Comparison of ENCODE assay signal across 1 cellular context in the genomic region with DNA sequence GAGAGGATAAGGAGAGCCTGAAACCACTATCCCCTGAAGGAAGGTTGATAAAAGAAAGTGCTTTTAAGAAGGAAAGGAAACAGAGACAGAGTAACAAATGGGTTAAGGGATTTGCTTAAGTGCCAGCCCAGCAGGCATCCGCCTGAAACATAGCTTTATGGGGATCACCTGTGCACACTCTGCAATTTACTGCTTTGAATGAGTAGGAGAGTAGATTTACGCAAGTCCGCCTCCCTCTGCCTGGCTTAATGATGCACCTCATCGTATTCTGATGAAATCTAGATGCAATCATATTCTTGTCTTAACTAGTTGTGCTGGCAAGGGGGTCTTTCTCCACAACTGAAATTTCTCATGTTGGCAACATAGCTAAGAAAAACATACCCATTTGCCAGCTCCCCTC.
TF ChIP-seq lines count a peak whose summit lies in the region.

No MANE protein-coding gene starts in this region.

TF ChIP-seq in K562, 482 proteins besides CTCF, POLR2A, EP300 and RAD21:
- TF ChIP-seq NCOA2 (IDR thresholded peaks at IDR 0.05; ENCODE audit: partially characterized antibody in 2 of 2) (no peak), CEBPG (CRISPR knock-in tag; IDR thresholded peaks at IDR 0.05) (no peak), CEBPG (tag; conservative IDR thresholded peaks at IDR 0.05 in 1 of 2, IDR thresholded peaks at IDR 0.05 in 1 of 2) (peak; percentile 32 to 62; a peak in 3 of 4 replicates)
- TF ChIP-seq, protein P1, sequence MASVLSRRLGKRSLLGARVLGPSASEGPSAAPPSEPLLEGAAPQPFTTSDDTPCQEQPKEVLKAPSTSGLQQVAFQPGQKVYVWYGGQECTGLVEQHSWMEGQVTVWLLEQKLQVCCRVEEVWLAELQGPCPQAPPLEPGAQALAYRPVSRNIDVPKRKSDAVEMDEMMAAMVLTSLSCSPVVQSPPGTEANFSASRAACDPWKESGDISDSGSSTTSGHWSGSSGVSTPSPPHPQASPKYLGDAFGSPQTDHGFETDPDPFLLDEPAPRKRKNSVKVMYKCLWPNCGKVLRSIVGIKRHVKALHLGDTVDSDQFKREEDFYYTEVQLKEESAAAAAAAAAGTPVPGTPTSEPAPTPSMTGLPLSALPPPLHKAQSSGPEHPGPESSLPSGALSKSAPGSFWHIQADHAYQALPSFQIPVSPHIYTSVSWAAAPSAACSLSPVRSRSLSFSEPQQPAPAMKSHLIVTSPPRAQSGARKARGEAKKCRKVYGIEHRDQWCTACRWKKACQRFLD (CRISPR knock-in tag; IDR thresholded peaks at IDR 0.05), result no peak
